1 cellular context compared by ENCODE assay signal in the genomic region with DNA sequence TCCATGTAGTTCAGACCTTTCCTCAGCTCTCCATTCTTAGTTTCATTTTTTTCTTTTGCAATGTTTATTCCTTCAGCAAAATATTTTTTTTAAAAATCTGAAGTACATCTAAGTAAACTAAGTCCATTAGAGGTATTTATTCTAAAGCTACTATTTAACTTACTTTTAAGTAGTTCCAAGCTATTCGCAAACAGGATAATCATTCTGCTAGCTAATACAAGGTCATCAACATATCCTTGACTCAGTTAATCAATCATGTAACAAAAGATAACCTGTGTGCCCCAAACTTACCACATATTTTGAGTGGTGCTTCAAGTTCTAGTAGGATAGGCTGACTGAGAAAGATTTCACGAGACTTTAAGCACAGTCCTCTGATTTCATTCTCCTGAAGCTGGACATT.
A peak's percentile ranks its signal among the peaks of the same experiment; 100 is the strongest.
TF ChIP-seq lines count a peak whose summit lies in the region.

No MANE protein-coding gene starts in this region.

TF ChIP-seq in HepG2, 621 proteins besides CTCF, POLR2A, EP300 and RAD21 (continued from another document):
- TF ChIP-seq, protein P1, sequence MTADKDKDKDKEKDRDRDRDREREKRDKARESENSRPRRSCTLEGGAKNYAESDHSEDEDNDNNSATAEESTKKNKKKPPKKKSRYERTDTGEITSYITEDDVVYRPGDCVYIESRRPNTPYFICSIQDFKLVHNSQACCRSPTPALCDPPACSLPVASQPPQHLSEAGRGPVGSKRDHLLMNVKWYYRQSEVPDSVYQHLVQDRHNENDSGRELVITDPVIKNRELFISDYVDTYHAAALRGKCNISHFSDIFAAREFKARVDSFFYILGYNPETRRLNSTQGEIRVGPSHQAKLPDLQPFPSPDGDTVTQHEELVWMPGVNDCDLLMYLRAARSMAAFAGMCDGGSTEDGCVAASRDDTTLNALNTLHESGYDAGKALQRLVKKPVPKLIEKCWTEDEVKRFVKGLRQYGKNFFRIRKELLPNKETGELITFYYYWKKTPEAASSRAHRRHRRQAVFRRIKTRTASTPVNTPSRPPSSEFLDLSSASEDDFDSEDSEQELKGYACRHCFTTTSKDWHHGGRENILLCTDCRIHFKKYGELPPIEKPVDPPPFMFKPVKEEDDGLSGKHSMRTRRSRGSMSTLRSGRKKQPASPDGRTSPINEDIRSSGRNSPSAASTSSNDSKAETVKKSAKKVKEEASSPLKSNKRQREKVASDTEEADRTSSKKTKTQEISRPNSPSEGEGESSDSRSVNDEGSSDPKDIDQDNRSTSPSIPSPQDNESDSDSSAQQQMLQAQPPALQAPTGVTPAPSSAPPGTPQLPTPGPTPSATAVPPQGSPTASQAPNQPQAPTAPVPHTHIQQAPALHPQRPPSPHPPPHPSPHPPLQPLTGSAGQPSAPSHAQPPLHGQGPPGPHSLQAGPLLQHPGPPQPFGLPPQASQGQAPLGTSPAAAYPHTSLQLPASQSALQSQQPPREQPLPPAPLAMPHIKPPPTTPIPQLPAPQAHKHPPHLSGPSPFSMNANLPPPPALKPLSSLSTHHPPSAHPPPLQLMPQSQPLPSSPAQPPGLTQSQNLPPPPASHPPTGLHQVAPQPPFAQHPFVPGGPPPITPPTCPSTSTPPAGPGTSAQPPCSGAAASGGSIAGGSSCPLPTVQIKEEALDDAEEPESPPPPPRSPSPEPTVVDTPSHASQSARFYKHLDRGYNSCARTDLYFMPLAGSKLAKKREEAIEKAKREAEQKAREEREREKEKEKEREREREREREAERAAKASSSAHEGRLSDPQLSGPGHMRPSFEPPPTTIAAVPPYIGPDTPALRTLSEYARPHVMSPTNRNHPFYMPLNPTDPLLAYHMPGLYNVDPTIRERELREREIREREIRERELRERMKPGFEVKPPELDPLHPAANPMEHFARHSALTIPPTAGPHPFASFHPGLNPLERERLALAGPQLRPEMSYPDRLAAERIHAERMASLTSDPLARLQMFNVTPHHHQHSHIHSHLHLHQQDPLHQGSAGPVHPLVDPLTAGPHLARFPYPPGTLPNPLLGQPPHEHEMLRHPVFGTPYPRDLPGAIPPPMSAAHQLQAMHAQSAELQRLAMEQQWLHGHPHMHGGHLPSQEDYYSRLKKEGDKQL (CRISPR knock-in tag; IDR thresholded peaks at IDR 0.05; ENCODE audit: low read depth) = peak; percentile 64; the same call in 1 of the 2 replicates
- TF ChIP-seq, protein P2, sequence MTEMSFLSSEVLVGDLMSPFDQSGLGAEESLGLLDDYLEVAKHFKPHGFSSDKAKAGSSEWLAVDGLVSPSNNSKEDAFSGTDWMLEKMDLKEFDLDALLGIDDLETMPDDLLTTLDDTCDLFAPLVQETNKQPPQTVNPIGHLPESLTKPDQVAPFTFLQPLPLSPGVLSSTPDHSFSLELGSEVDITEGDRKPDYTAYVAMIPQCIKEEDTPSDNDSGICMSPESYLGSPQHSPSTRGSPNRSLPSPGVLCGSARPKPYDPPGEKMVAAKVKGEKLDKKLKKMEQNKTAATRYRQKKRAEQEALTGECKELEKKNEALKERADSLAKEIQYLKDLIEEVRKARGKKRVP (CRISPR knock-in tag; IDR thresholded peaks at IDR 0.05) = no peak
- peak; percentile 54 for TF ChIP-seq NCOA2 (CRISPR knock-in tag; IDR thresholded peaks at IDR 0.05)
- no peak for TF ChIP-seq PLRG1 (conservative IDR thresholded peaks at IDR 0.05)
- TF ChIP-seq MTF1 (CRISPR knock-in tag; IDR thresholded peaks at IDR 0.05) = no peak
- no peak for TF ChIP-seq ZNF343 (CRISPR knock-in tag; IDR thresholded peaks at IDR 0.05)
- TF ChIP-seq ZBTB38 (CRISPR knock-in tag; IDR thresholded peaks at IDR 0.05) = no peak
- TF ChIP-seq ZSCAN29 (CRISPR knock-in tag; conservative IDR thresholded peaks at IDR 0.05) = no peak
